ENCODE assay signal across 12 cellular contexts in genomic region chr10:59582058-59582457, GRCh38.
"Had no signal": no experiment of that assay in that cellular context is flagged by ENCODE, and none has a peak within 500 bp of the region (broad histone marks: within the 10 kb centered on the region; RNA-seq: fewer than 3 reads in every experiment).

No MANE protein-coding gene starts in this region.

- H3K27me3 ChIP-seq: body of pancreas, upper lobe of left lung had no signal

- H3K4me3 ChIP-seq: body of pancreas, coronary artery, lower lobe of right lung, skin epidermis, upper lobe of left lung had no signal

- ATAC-seq: activated CD8-positive, alpha-beta T cell treated with anti-CD3 and anti-CD28 coated beads, Interleukin-2, amount 10 ng/mL, durations not matched to agents 7 days and 5 days; body of pancreas; lower lobe of right lung had no signal

- H3K9me3 ChIP-seq: body of pancreas, lower lobe of right lung, upper lobe of left lung had no signal

- H3K27ac ChIP-seq: body of pancreas, coronary artery, lower lobe of right lung, upper lobe of left lung had no signal

- H3K4me1 ChIP-seq: body of pancreas, lower lobe of right lung had no signal

- DNase-seq: activated CD4-positive, alpha-beta T cell treated with anti-CD3 and anti-CD28 coated beads, Interleukin-2, amount 10 ng/mL, durations not matched to agents 7 days and 5 days; activated CD8-positive, alpha-beta T cell treated with anti-CD3 and anti-CD28 coated beads, Interleukin-2, amount 10 ng/mL, durations not matched to agents 7 days and 5 days; activated naive CD4-positive, alpha-beta T cell treated with anti-CD3 and anti-CD28 coated beads for 36 hours; activated T-cell treated with anti-CD3 and anti-CD28 coated beads, Interleukin-2, amount 50 U/mL, for 24 hours; body of pancreas; central memory CD4-positive, alpha-beta T cell; erythroblast; lower lobe of right lung; occipital lobe; upper lobe of left lung had no signal

- H3K36me3 ChIP-seq: lower lobe of right lung, upper lobe of left lung had no signal
